In the genomic region with DNA sequence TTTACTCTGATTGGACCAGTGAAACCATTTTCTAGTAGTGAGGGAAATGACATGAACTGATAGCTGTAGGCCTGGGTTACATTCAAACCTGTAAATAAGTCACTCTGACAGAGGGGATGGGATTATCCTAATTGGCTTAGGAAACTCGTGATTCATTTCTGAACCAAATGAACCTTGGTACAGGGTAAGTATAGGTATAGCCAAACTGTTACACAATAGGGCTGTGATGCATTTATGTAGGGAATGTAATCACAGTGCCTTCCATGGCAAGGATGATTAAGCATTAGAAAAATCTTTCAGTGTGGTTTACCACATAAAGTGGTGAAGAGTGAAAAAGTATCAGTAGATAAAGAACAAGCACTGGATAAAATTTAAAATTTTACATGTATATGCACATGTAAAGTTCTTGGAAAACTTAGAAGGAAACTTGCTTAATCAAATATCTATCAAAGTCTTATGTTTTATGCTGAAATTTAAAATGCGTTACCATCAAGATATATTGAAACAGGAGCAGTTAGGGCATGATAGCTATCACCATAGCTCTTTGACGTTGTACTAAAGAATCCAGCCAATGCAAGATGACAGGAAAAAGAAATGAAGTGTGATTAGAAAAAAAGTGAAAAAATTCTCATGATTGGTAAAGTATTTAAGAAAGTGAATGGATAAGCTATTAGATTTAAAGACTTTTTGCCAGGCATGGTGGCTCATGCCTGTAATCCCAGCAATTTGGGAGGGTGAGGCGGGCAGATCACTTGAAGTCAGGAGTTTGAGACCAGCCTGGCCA, we compare ENCODE assay signal across 14 cellular contexts.
DNase-seq lines count a peak whose midpoint lies in the region; ATAC-seq and TF ChIP-seq lines count a peak whose summit lies in the region.
"Had no signal": no experiment of that assay in that cellular context is flagged by ENCODE, and none has a peak within 500 bp of the region (broad histone marks: within the 10 kb centered on the region; RNA-seq: fewer than 3 reads in every experiment).

No MANE protein-coding gene starts in this region.

- H3K4me3 ChIP-seq in AG04450 (ENCODE audit: low read depth, low read length) (no peak overlapping the region), GM23248 (no peak overlapping the region), foreskin fibroblast (ENCODE audit: low read depth in 1 of 2, low read length in 2 of 2) (no peak overlapping the region)
- H3K4me3 ChIP-seq: left ventricle myocardium inferior had no signal

- no peaks in the 10 kb centered on the region for H3K27me3 ChIP-seq in AG04450 (ENCODE audit: control insufficient read depth, insufficient read depth, low read length)
- H3K27me3 ChIP-seq in GM23248 (replicated peaks; ENCODE audit: insufficient read depth), result no peaks in the 10 kb centered on the region

- CTCF ChIA-PET in AG04450 (lab: Charles Lee), result interaction anchor here (0.7 to 1.2 kb wide), 2 partner anchors 15 to 1480 kb away, joined by 3 read pairs; no protein-coding TSS in a partner anchor

- in situ Hi-C loops in GM23248 (cut with MboI), result no loop called here

- H3K9me2 ChIP-seq in GM23248 (ENCODE audit: insufficient read depth), result no peaks in the 10 kb centered on the region

- DNase-seq in AG04450 (ENCODE audit: low read depth, low spot score) (peak; percentile 13), GM23248 (peak; percentile 84), foreskin fibroblast (peak; percentile 59 to 79), DMS53 (lab: John Stamatoyannopoulos, UW) (no peak), AML-193 (lab: John Stamatoyannopoulos, UW) (no peak), NOMO-1 treated with dmso at 0.1 percent for 144 hours (lab: John Stamatoyannopoulos, UW; ENCODE audit: unreplicated experiment) (no peak), type B pancreatic cell (ENCODE audit: extremely low spot score, unreplicated experiment) (no peak)
- DNase-seq: cerebellar nuclear complex, GF-D8, left ventricle myocardium inferior, NCI-H345, SHP77 had no signal

- H3K79me2 ChIP-seq in GM23248 (ENCODE audit: insufficient read depth), result 0 out of 2 replicates have a peak, but pooled peaks cover 13% of the 10 kb centered on the region

- no peaks in the 10 kb centered on the region for H3K27me3 Mint-ChIP-seq in activated T-helper 17 cell treated with anti-CD3 and anti-CD28 coated beads, Interleukin-2, amount 50 U/mL, for 72 hours
- H3K27me3 Mint-ChIP-seq in type B pancreatic cell, result no peaks in the 10 kb centered on the region

- H3K4me1 ChIP-seq in GM23248 (ENCODE audit: insufficient read depth), result peaks cover 7% of the 10 kb centered on the region; the same call in 1 of the 2 replicates

- no peak overlapping the region for H3K9ac ChIP-seq in GM23248

- no peak overlapping the region for H3K4me3 Mint-ChIP-seq in activated T-helper 17 cell treated with anti-CD3 and anti-CD28 coated beads, Interleukin-2, amount 50 U/mL, for 72 hours
- no peak overlapping the region for H3K4me3 Mint-ChIP-seq in type B pancreatic cell

- 72 to 77% methylated on average over 4 of the region's 4 CpGs for WGBS in GM23248 (ENCODE audit: low coverage in 1 of 2, low lambda C conversion rate in 2 of 2, missing lambda C conversion rate in 2 of 2), 2 experiments

- POLR2A ChIA-PET in AG04450 (lab: Yijun Ruan, JAX), result interaction anchor here (0.6 kb wide), 1 partner anchor 40 kb away, joined by 3 read pairs; no protein-coding TSS in a partner anchor

- H3K27ac ChIP-seq in AG04450 (ENCODE audit: low read depth, low read length) (no peak overlapping the region), GM23248 (peak overlapping the region; percentile 47)
- H3K27ac ChIP-seq: left ventricle myocardium inferior, VCaP had no signal

- no peaks in the 10 kb centered on the region for H3K9me3 Mint-ChIP-seq in activated T-helper 17 cell treated with anti-CD3 and anti-CD28 coated beads, Interleukin-2, amount 50 U/mL, for 72 hours
- H3K9me3 Mint-ChIP-seq in type B pancreatic cell, result no peaks in the 10 kb centered on the region

- H4K20me1 ChIP-seq in GM23248 (ENCODE audit: insufficient read depth), result no peaks in the 10 kb centered on the region

- peaks cover 15% of the 10 kb centered on the region for H3F3A ChIP-seq in GM23248 (ENCODE audit: insufficient read depth)

- H3K36me3 Mint-ChIP-seq in activated T-helper 17 cell treated with anti-CD3 and anti-CD28 coated beads, Interleukin-2, amount 50 U/mL, for 72 hours (ENCODE audit: low read depth), result peaks cover 56% of the 10 kb centered on the region
- H3K36me3 Mint-ChIP-seq in type B pancreatic cell, result peaks cover 13% of the 10 kb centered on the region

- H2AFZ ChIP-seq in GM23248, result no peak overlapping the region

- peak; percentile 98 for ATAC-seq in activated T-helper 17 cell treated with anti-CD3 and anti-CD28 coated beads, Interleukin-2, amount 50 U/mL, for 72 hours (replicated peaks)

- no peaks in the 10 kb centered on the region; the same call in 1 of the 2 replicates for H3K36me3 ChIP-seq in GM23248 (ENCODE audit: low read depth)

- peak overlapping the region; percentile 43 for H3K27ac Mint-ChIP-seq in activated T-helper 17 cell treated with anti-CD3 and anti-CD28 coated beads, Interleukin-2, amount 50 U/mL, for 72 hours
- H3K27ac Mint-ChIP-seq in type B pancreatic cell, result no peak overlapping the region

- H3K4me2 ChIP-seq in GM23248 (ENCODE audit: unreplicated experiment), result no peak overlapping the region

- H3K9me3 ChIP-seq in AG04450 (ENCODE audit: control insufficient read depth, insufficient read depth, low read length) (peaks cover 4% of the 10 kb centered on the region; the same call in 1 of the 2 replicates), GM23248 (ENCODE audit: low read depth) (no peaks in the 10 kb centered on the region)

- H3K4me1 Mint-ChIP-seq in activated T-helper 17 cell treated with anti-CD3 and anti-CD28 coated beads, Interleukin-2, amount 50 U/mL, for 72 hours, result peaks cover 15% of the 10 kb centered on the region
- H3K4me1 Mint-ChIP-seq in type B pancreatic cell (ENCODE audit: unreplicated experiment), result no peaks in the 10 kb centered on the region

- no peak for TF ChIP-seq CTCF in AG04450 (IDR thresholded peaks at IDR 0.05; ENCODE audit: low read depth, low read length)
- no peak for TF ChIP-seq CTCF in foreskin fibroblast (IDR thresholded peaks at IDR 0.05; ENCODE audit: low read depth, low read length)
- TF ChIP-seq CTCF in type B pancreatic cell (conservative IDR thresholded peaks at IDR 0.05), result no peak

Comparison
In these comparisons a context has a peak if more than half of its experiments do, and no peak if none do; other contexts are left out.
1. DNase-seq: peak in AG04450 (single experiment), GM23248 (single experiment) and foreskin fibroblast (2 of 2); none in DMS53 (single experiment), AML-193 (0 of 2), NOMO-1 treated with dmso at 0.1 percent for 144 hours (single experiment) and type B pancreatic cell (single experiment).